In the genomic region with DNA sequence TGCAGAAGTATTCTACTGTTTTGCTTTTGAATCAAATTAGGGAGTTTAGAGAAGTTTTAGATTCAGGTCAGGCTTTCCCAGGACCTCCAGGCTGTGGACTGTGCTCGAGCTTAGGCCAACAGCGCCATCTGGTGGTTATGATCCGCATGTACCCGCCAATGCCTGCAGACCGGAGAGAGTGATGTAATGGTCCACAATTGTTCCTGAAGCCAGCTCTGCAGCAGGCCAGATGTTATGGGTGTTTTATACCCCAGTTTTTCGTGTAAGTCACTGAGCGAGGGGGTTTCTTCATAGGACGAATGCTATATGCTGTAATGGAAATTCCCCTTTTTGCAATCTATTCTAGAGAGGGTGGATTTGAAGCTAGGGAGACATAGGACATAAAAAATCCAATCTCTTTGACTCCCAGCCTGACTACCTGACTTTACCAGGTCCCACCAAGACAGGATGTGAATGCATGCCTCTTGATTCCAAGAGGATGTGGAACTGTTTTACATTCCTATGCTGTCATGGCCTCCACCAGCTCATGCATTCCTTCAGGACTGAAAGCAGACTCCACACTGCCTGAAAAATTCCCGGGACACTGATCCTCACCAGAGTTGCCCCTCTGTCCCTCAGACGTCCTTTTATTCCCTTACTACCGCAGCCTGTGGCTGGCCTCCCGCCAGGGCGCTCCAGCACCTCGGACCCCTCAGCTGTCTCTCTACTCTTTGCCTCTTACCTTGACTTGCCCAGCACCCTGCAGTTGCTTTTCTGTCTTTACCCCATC, we compare ENCODE assay signal across 1 cellular context.
TF ChIP-seq lines count a peak whose summit lies in the region.

No MANE protein-coding gene starts in this region.

TF ChIP-seq in HepG2, 621 proteins besides CTCF, POLR2A, EP300 and RAD21 (continued from another document):
- 0 out of 2 replicates have a peak, but pooled peaks have one; percentile 14 for TF ChIP-seq ERF (CRISPR knock-in tag; IDR thresholded peaks at IDR 0.05)
- no peak for TF ChIP-seq TBX3 (IDR thresholded peaks at IDR 0.05; ENCODE audit: borderline replicate concordance)
- TF ChIP-seq, protein P1, sequence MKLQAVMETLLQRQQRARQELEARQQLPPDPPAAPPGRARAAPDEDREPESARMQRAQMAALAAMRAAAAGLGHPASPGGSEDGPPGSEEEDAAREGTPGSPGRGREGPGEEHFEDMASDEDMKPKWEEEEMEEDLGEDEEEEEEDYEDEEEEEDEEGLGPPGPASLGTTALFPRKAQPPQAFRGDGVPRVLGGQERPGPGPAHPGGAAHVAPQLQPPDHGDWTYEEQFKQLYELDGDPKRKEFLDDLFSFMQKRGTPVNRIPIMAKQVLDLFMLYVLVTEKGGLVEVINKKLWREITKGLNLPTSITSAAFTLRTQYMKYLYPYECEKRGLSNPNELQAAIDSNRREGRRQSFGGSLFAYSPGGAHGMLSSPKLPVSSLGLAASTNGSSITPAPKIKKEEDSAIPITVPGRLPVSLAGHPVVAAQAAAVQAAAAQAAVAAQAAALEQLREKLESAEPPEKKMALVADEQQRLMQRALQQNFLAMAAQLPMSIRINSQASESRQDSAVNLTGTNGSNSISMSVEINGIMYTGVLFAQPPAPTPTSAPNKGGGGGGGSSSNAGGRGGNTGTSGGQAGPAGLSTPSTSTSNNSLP (IDR thresholded peaks at IDR 0.05; ENCODE audit: low read depth, low read length): peak; percentile 61
- no peak for TF ChIP-seq ELF4 (CRISPR knock-in tag; IDR thresholded peaks at IDR 0.05; ENCODE audit: borderline replicate concordance)
- no peak for TF ChIP-seq PTBP1 (IDR thresholded peaks at IDR 0.05; ENCODE audit: low read depth, low read length, poor library complexity, severe bottlenecking)
- TF ChIP-seq, protein P2, sequence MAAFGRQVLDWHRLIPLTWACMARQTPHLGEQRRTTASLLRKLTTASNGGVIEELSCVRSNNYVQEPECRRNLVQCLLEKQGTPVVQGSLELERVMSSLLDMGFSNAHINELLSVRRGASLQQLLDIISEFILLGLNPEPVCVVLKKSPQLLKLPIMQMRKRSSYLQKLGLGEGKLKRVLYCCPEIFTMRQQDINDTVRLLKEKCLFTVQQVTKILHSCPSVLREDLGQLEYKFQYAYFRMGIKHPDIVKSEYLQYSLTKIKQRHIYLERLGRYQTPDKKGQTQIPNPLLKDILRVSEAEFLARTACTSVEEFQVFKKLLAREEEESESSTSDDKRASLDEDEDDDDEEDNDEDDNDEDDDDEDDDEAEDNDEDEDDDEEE (CRISPR knock-in tag; IDR thresholded peaks at IDR 0.05): no peak
- no peak for TF ChIP-seq SOX6 (IDR thresholded peaks at IDR 0.05)
- TF ChIP-seq SOX6 (CRISPR knock-in tag; IDR thresholded peaks at IDR 0.05): 0 out of 2 replicates have a peak, but pooled peaks have one; percentile 22
- no peak for TF ChIP-seq MIXL1 (CRISPR knock-in tag; IDR thresholded peaks at IDR 0.05)
- TF ChIP-seq ZBTB38 (CRISPR knock-in tag; IDR thresholded peaks at IDR 0.05): no peak
- no peak for TF ChIP-seq NFE2 (CRISPR knock-in tag; IDR thresholded peaks at IDR 0.05)
- TF ChIP-seq ZNF430 (CRISPR knock-in tag; IDR thresholded peaks at IDR 0.05): 0 out of 2 replicates have a peak, but pooled peaks have one; percentile 44
- TF ChIP-seq ZNF138 (CRISPR knock-in tag; IDR thresholded peaks at IDR 0.05; ENCODE audit: low read depth): no peak
- no peak for TF ChIP-seq PAF1 (CRISPR knock-in tag; IDR thresholded peaks at IDR 0.05)
- TF ChIP-seq, protein P3, sequence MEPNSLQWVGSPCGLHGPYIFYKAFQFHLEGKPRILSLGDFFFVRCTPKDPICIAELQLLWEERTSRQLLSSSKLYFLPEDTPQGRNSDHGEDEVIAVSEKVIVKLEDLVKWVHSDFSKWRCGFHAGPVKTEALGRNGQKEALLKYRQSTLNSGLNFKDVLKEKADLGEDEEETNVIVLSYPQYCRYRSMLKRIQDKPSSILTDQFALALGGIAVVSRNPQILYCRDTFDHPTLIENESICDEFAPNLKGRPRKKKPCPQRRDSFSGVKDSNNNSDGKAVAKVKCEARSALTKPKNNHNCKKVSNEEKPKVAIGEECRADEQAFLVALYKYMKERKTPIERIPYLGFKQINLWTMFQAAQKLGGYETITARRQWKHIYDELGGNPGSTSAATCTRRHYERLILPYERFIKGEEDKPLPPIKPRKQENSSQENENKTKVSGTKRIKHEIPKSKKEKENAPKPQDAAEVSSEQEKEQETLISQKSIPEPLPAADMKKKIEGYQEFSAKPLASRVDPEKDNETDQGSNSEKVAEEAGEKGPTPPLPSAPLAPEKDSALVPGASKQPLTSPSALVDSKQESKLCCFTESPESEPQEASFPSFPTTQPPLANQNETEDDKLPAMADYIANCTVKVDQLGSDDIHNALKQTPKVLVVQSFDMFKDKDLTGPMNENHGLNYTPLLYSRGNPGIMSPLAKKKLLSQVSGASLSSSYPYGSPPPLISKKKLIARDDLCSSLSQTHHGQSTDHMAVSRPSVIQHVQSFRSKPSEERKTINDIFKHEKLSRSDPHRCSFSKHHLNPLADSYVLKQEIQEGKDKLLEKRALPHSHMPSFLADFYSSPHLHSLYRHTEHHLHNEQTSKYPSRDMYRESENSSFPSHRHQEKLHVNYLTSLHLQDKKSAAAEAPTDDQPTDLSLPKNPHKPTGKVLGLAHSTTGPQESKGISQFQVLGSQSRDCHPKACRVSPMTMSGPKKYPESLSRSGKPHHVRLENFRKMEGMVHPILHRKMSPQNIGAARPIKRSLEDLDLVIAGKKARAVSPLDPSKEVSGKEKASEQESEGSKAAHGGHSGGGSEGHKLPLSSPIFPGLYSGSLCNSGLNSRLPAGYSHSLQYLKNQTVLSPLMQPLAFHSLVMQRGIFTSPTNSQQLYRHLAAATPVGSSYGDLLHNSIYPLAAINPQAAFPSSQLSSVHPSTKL (CRISPR knock-in tag; IDR thresholded peaks at IDR 0.05): 0 out of 2 replicates have a peak, but pooled peaks have one; percentile 13
- no peak for TF ChIP-seq SIN3B (IDR thresholded peaks at IDR 0.05; ENCODE audit: low read length)
- no peak for TF ChIP-seq ZNF841 (CRISPR knock-in tag; IDR thresholded peaks at IDR 0.05; ENCODE audit: borderline replicate concordance)
- TF ChIP-seq, protein P4, sequence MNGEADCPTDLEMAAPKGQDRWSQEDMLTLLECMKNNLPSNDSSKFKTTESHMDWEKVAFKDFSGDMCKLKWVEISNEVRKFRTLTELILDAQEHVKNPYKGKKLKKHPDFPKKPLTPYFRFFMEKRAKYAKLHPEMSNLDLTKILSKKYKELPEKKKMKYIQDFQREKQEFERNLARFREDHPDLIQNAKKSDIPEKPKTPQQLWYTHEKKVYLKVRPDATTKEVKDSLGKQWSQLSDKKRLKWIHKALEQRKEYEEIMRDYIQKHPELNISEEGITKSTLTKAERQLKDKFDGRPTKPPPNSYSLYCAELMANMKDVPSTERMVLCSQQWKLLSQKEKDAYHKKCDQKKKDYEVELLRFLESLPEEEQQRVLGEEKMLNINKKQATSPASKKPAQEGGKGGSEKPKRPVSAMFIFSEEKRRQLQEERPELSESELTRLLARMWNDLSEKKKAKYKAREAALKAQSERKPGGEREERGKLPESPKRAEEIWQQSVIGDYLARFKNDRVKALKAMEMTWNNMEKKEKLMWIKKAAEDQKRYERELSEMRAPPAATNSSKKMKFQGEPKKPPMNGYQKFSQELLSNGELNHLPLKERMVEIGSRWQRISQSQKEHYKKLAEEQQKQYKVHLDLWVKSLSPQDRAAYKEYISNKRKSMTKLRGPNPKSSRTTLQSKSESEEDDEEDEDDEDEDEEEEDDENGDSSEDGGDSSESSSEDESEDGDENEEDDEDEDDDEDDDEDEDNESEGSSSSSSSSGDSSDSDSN (CRISPR knock-in tag; IDR thresholded peaks at IDR 0.05): no peak
- peak; percentile 29; the same call in 1 of the 2 replicates for TF ChIP-seq IRF2 (CRISPR knock-in tag; IDR thresholded peaks at IDR 0.05)
- TF ChIP-seq, protein P5, sequence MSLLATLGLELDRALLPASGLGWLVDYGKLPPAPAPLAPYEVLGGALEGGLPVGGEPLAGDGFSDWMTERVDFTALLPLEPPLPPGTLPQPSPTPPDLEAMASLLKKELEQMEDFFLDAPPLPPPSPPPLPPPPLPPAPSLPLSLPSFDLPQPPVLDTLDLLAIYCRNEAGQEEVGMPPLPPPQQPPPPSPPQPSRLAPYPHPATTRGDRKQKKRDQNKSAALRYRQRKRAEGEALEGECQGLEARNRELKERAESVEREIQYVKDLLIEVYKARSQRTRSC (CRISPR knock-in tag; IDR thresholded peaks at IDR 0.05; ENCODE audit: low read depth): no peak
- 0 out of 2 replicates have a peak, but pooled peaks have one; percentile 11 for TF ChIP-seq MTF2 (CRISPR knock-in tag; IDR thresholded peaks at IDR 0.05; ENCODE audit: borderline replicate concordance)
- no peak for TF ChIP-seq ZNF160 (CRISPR knock-in tag; IDR thresholded peaks at IDR 0.05)
- TF ChIP-seq ZNF619 (CRISPR knock-in tag; IDR thresholded peaks at IDR 0.05): no peak
TF ChIP-seq in HepG2: peak in this region for 40.
